Comparison of ENCODE assay signal across 19 cellular contexts in genomic region chr16:80914379-80915078, GRCh38.
DNase-seq lines count a peak whose midpoint lies in the region; FAIRE-seq and TF ChIP-seq lines count a peak whose summit lies in the region.
"Had no signal": no experiment of that assay in that cellular context is flagged by ENCODE, and none has a peak within 500 bp of the region (broad histone marks: within the 10 kb centered on the region; RNA-seq: fewer than 3 reads in every experiment).

No MANE protein-coding gene starts in this region.

- H3K4me1 ChIP-seq in Caco-2 (peaks cover 31% of the 10 kb centered on the region), kidney (ENCODE audit: control insufficient read depth in 1 of 2, insufficient read depth in 1 of 2, low read depth in 1 of 2, low read length in 2 of 2) (no peaks in the 10 kb centered on the region), transverse colon (peaks cover 0 to 5% (median 2%) of the 10 kb centered on the region in 4 donors), thyroid gland (no peaks in the 10 kb centered on the region)
- H3K4me1 ChIP-seq: BE2C had no signal

- CTCF ChIA-PET in Caco-2 (lab: Charles Lee): interaction anchor here (0.6 to 1.0 kb wide), 2 partner anchors 10 to 56 kb away, joined by 3 to 5 read pairs; no protein-coding TSS in a partner anchor

- no peak overlapping the region for H3K27ac ChIP-seq in kidney (ENCODE audit: low read depth in 2 of 2, low read length in 2 of 2)
- H3K27ac ChIP-seq in transverse colon: no peak overlapping the region
- no peak overlapping the region for H3K27ac ChIP-seq in thyroid gland
- H3K27ac ChIP-seq: GM23248 had no signal

- peaks cover 8% of the 10 kb centered on the region; the same call in 1 of the 2 replicates for H3K9me3 ChIP-seq in Caco-2
- peaks cover 0 to 5% of the 10 kb centered on the region in 2 donors for H3K9me3 ChIP-seq in kidney (ENCODE audit: control insufficient read depth in 1 of 2, low read length in 2 of 2)
- no peaks in the 10 kb centered on the region for H3K9me3 ChIP-seq in transverse colon
- H3K9me3 ChIP-seq in thyroid gland: no peaks in the 10 kb centered on the region
- H3K9me3 ChIP-seq: BE2C, HAP-1 had no signal

- H3K4me3 ChIP-seq in Caco-2 (ENCODE audit: low read depth, low read length) (no peak overlapping the region), kidney (ENCODE audit: low read length in 2 of 2) (no peak overlapping the region), transverse colon (no peak overlapping the region), thyroid gland (replicated peaks in 1 of 3) (no peak overlapping the region)
- H3K4me3 ChIP-seq: GM23248, HAP-1 had no signal

- no peak for TF ChIP-seq POLR2A in transverse colon (IDR thresholded peaks at IDR 0.05)
- TF ChIP-seq POLR2A in thyroid gland (IDR thresholded peaks at IDR 0.05): no peak

- peaks cover 28% of the 10 kb centered on the region for H3K4me1 Mint-ChIP-seq in Caco-2 (ENCODE audit: low read depth, unreplicated experiment)
- H3K4me1 Mint-ChIP-seq: CD4-positive, CD25-positive, alpha-beta regulatory T cell; CD8-positive, alpha-beta memory T cell had no signal

- POLR2A ChIA-PET in Caco-2 (lab: Charles Lee): no interaction called here

- H3K9me3 Mint-ChIP-seq in Caco-2 (ENCODE audit: unreplicated experiment): peaks cover 30% of the 10 kb centered on the region

- no peaks in the 10 kb centered on the region for H3K36me3 ChIP-seq in Caco-2 (ENCODE audit: control insufficient read depth, insufficient read depth, low read length)
- H3K36me3 ChIP-seq in kidney (ENCODE audit: control insufficient read depth in 1 of 2, insufficient read depth in 2 of 2, low read length in 2 of 2): no peaks in the 10 kb centered on the region
- H3K36me3 ChIP-seq in transverse colon: no peaks in the 10 kb centered on the region
- no peaks in the 10 kb centered on the region for H3K36me3 ChIP-seq in thyroid gland
- H3K36me3 ChIP-seq: BE2C, HAP-1 had no signal

- peak overlapping the region; percentile 49 for H3K27ac Mint-ChIP-seq in Caco-2 (ENCODE audit: unreplicated experiment)
- H3K27ac Mint-ChIP-seq: CD4-positive, CD25-positive, alpha-beta regulatory T cell; CD8-positive, alpha-beta memory T cell had no signal

- no peak for FAIRE-seq in kidney (lab: Jason Lieb, UNC)
- FAIRE-seq: A204.1, D721Med, G401.6, GM12891, GM19239 had no signal

- H3K4me3 Mint-ChIP-seq in Caco-2 (ENCODE audit: unreplicated experiment): no peak overlapping the region
- H3K4me3 Mint-ChIP-seq: CD4-positive, CD25-positive, alpha-beta regulatory T cell; CD8-positive, alpha-beta memory T cell had no signal

- no TSS peak for BruUV-seq in Caco-2 (replicated peaks; lab: Mats Ljungman, UMichigan)

- WGBS in transverse colon (ENCODE audit: low coverage in 1 of 2), 2 donors: 70 to 82% methylated on average over 8 to 10 of the region's 10 CpGs
- 94 to 95% methylated on average over 10 of the region's 10 CpGs for WGBS in thyroid gland, 2 donors

- TF ChIP-seq EP300 in transverse colon (IDR thresholded peaks at IDR 0.05; ENCODE audit: low read depth): no peak

- peaks cover 5% of the 10 kb centered on the region for H3K27me3 Mint-ChIP-seq in Caco-2 (ENCODE audit: insufficient read depth, unreplicated experiment)

- intact Hi-C loops in Caco-2 (cut with micrococcal nuclease; ENCODE audit: unreplicated experiment): no loop called here
- intact Hi-C loops in kidney (cut with DNase I): no loop called here
- intact Hi-C loops in transverse colon (cut with DNase I; ENCODE audit: low total_unique reads): no loop called here
- intact Hi-C loops in thyroid gland (cut with DNase I): no loop called here

- no peaks in the 10 kb centered on the region for H3K36me3 Mint-ChIP-seq in Caco-2 (ENCODE audit: insufficient read depth, unreplicated experiment)
- H3K36me3 Mint-ChIP-seq: CD4-positive, CD25-positive, alpha-beta regulatory T cell; CD8-positive, alpha-beta memory T cell had no signal

- peak; percentile 49 to 69 for DNase-seq in Caco-2
- peak; percentile 63 for DNase-seq in LoVo (ENCODE audit: low spot score)
- peak; percentile 17 for DNase-seq in kidney
- DNase-seq in transverse colon: peak; percentile 16
- no peak for DNase-seq in thyroid gland
- no peak for DNase-seq in activated CD8-positive, alpha-beta memory T cell treated with anti-CD3 and anti-CD28 coated beads, Interleukin-2, amount 50 U/mL, for 4 hours
- DNase-seq: ACHN; BE2C; C1 segment of cervical spinal cord; CD4-positive, CD25-positive, alpha-beta regulatory T cell; CD8-positive, alpha-beta memory T cell; COR-L47; GM23248 had no signal

- H3K9ac ChIP-seq in kidney (ENCODE audit: low read length in 2 of 2): no peak overlapping the region
- H3K9ac ChIP-seq: GM23248 had no signal

- in situ Hi-C loops in transverse colon (cut with MboI; ENCODE audit: low pct_ligation_motif_present in 1 of 4, low pct_unique_long_range_greater_than_20kb in 1 of 4, low sequenced_read_pairs in 3 of 4): no loop called here

- H3K27me3 ChIP-seq in Caco-2 (replicated peaks; ENCODE audit: control insufficient read depth, insufficient read depth, low read length) (no peaks in the 10 kb centered on the region), transverse colon (no peaks in the 10 kb centered on the region), thyroid gland (no peaks in the 10 kb centered on the region)
- H3K27me3 ChIP-seq: BE2C had no signal

- TF ChIP-seq CTCF in Caco-2 (IDR thresholded peaks at IDR 0.05; ENCODE audit: insufficient read depth in 1 of 2, low read depth in 1 of 2, low read length in 1 of 2, severe bottlenecking in 1 of 2, unreplicated experiment in 1 of 2) (no peak), kidney (IDR thresholded peaks at IDR 0.05; ENCODE audit: borderline replicate concordance, extremely low read depth, insufficient read depth) (no peak), transverse colon (IDR thresholded peaks at IDR 0.05) (no peak), thyroid gland (IDR thresholded peaks at IDR 0.05) (no peak)

Comparison
In these comparisons a context has a peak if more than half of its experiments do, and no peak if none do; other contexts are left out.
1. DNase-seq: peak in Caco-2 (2 of 2), LoVo (single experiment), kidney (single experiment) and transverse colon (single experiment); none in thyroid gland (0 of 2) and activated CD8-positive, alpha-beta memory T cell treated with anti-CD3 and anti-CD28 coated beads, Interleukin-2, amount 50 U/mL, for 4 hours (single experiment).